9 cellular contexts compared by ENCODE assay signal in the genomic region with DNA sequence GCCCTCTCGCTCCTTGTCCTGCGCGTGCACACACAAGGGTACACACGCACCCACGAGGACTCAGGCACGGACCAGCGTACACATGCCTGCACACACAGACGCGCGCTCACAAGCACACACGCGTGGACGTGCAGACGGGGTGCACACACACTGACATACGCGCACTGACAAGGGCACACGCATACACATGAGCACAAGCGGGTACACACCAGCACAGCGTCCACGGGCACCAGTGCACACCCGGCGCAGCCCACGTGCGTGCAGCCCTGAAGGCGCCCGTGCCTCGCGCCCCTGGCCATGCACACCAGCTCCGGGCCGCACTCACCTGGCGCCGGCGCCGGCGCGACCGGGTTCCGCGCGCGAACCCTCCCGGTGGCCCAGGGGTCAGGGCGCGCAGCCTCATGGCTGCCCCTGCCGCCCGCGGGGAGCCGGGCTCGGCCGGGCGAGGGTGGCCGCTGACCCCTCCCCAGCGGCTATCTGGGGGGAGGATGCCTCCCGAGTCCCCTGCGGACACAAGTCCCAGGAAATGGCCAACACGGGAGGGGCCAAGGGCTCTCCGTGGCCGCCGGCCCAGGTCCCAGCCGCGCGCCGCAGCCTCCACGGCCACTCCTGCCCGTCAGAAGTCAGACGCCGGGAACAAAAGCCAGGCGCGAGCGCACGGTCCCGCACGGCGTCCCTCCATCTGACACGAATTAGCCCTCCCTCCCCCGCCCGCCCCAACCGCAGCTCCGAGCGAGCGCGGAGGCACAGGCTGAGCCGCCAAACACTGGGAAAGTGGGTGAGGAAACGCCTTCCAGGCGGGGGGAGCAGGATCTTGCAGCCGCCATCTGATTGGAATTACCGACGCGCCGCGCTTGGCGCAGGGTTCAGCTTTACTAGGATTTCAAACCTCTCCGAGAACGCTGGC. TPM values are rescaled to one million over a fixed set of nuclear protein-coding genes. Genes with fewer than 3 reads are reported as not detected.
A peak's percentile ranks its signal among the peaks of the same experiment; 100 is the strongest.
DNase-seq lines count a peak whose midpoint lies in the region; ATAC-seq and TF ChIP-seq lines count a peak whose summit lies in the region.
"Had no signal": no experiment of that assay in that cellular context is flagged by ENCODE, and none has a peak within 500 bp of the region (broad histone marks: within the 10 kb centered on the region; RNA-seq: fewer than 3 reads in every experiment).

No MANE protein-coding gene starts in this region.

- ATAC-seq in body of pancreas, result peak; percentile 63
- ATAC-seq in gastrocnemius medialis, result peak; percentile 27 to 60
- ATAC-seq in GM21367 (IDR thresholded peaks at IDR 0.05; ENCODE audit: unreplicated experiment), result no peak
- ATAC-seq in GM18505 (IDR thresholded peaks at IDR 0.05; ENCODE audit: unreplicated experiment), result no peak

- no TSS peak for BruUV-seq in OCI-LY7 (replicated peaks; lab: Mats Ljungman, UMichigan)

- intact Hi-C loops in body of pancreas (cut with DNase I), result no loop called here
- intact Hi-C loops in gastrocnemius medialis (cut with DNase I; ENCODE audit: low total_unique reads), result loop anchor here (5.0 kb wide), 2 partner anchors 45 to 55 kb away; a partner anchor contains a TSS
- intact Hi-C loops in OCI-LY7 (cut with micrococcal nuclease; ENCODE audit: unreplicated experiment), result no loop called here

- WGBS in body of pancreas, 2 donors, result 34 to 61% methylated on average over 36 to 91 of the region's 94 CpGs

- peak overlapping the region; percentile 12 for H3K9ac ChIP-seq in iPS-18a (ENCODE audit: low read length)

- CTCF ChIA-PET in OCI-LY7 (lab: Charles Lee; ENCODE audit: unreplicated experiment), result no interaction called here

- H3K27me3 ChIP-seq in body of pancreas (no peaks in the 10 kb centered on the region), iPS-18a (ENCODE audit: control insufficient read depth, insufficient read depth, low read length) (peaks cover 41% of the 10 kb centered on the region), gastrocnemius medialis (no peaks in the 10 kb centered on the region)

- H3K27ac ChIP-seq in body of pancreas, result peak overlapping the region in 2 of 4 donors; percentile 4 to 10
- no peak overlapping the region for H3K27ac ChIP-seq in iPS-18a (ENCODE audit: low read length)
- H3K27ac ChIP-seq in gastrocnemius medialis, result peak overlapping the region in 2 of 4 donors; percentile 46 to 55
- H3K27ac ChIP-seq in OCI-LY7 (ENCODE audit: low read depth, low read length, poor library complexity, severe bottlenecking), result no peak overlapping the region

- peaks cover 23% of the 10 kb centered on the region for H3K4me1 ChIP-seq in body of pancreas
- H3K4me1 ChIP-seq in iPS-18a (ENCODE audit: control insufficient read depth, low read depth, low read length), result peaks cover 45% of the 10 kb centered on the region
- peaks cover 25 to 26% of the 10 kb centered on the region in 2 donors for H3K4me1 ChIP-seq in gastrocnemius medialis
- no peaks in the 10 kb centered on the region for H3K4me1 ChIP-seq in OCI-LY7 (ENCODE audit: insufficient read depth, low read length, poor library complexity, severe bottlenecking)

- no peak for TF ChIP-seq CTCF in body of pancreas (IDR thresholded peaks at IDR 0.05)
- no peak for TF ChIP-seq CTCF in gastrocnemius medialis (IDR thresholded peaks at IDR 0.05 in 4 of 5, conservative IDR thresholded peaks at IDR 0.05 in 1 of 5)
- no peak for TF ChIP-seq CTCF in OCI-LY7 (conservative IDR thresholded peaks at IDR 0.05; ENCODE audit: low read length)

- POLR2A ChIA-PET in OCI-LY7 (lab: Charles Lee), result no interaction called here

- no peak for TF ChIP-seq POLR2A in body of pancreas (IDR thresholded peaks at IDR 0.05)
- no peak for TF ChIP-seq POLR2A in gastrocnemius medialis (IDR thresholded peaks at IDR 0.05)
- TF ChIP-seq POLR2A in GM18505 (IDR thresholded peaks at IDR 0.05; ENCODE audit: borderline replicate concordance, extremely low read depth, insufficient read depth, insufficient read length), result no peak

- H3K4me3 ChIP-seq in body of pancreas (no peak overlapping the region), iPS-18a (ENCODE audit: low read length) (peak overlapping the region; percentile 57), gastrocnemius medialis (peak overlapping the region; percentile 53 to 60 (median 56)), OCI-LY7 (ENCODE audit: low read depth, low read length, poor library complexity, severe bottlenecking) (no peak overlapping the region)

- in situ Hi-C loops in gastrocnemius medialis (cut with MboI; ENCODE audit: low sequenced_read_pairs in 4 of 4), result no loop called here

- H3K79me2 ChIP-seq in OCI-LY7 (ENCODE audit: insufficient read depth, low read depth, low read length), result no peaks in the 10 kb centered on the region

- no peaks in the 10 kb centered on the region for H4K20me1 ChIP-seq in OCI-LY7 (ENCODE audit: insufficient read depth, low read length)

- H3K36me3 ChIP-seq in body of pancreas (replicated peaks in 1 of 2; ENCODE audit: insufficient read depth in 1 of 2, low read depth in 2 of 2) (no peaks in the 10 kb centered on the region), iPS-18a (ENCODE audit: control insufficient read depth, low read depth, low read length) (no peaks in the 10 kb centered on the region), gastrocnemius medialis (no peaks in the 10 kb centered on the region), OCI-LY7 (ENCODE audit: insufficient read depth, low read length) (no peaks in the 10 kb centered on the region)

- H2AFZ ChIP-seq in OCI-LY7 (ENCODE audit: low read length), result no peak overlapping the region

- no peaks in the 10 kb centered on the region for H3K9me2 ChIP-seq in OCI-LY7 (ENCODE audit: insufficient read depth, low read length)

- peak; percentile 93 for DNase-seq in GM03348 (ENCODE audit: low spot score)
- peak; percentile 42 to 65 (median 52) for DNase-seq in body of pancreas
- peak in 1 of 2 donors; percentile 43 for DNase-seq in gastrocnemius medialis
- no peak for DNase-seq in OCI-LY7 (ENCODE audit: low spot score)
- DNase-seq in activated T-cell treated with anti-CD3 and anti-CD28 coated beads for 4 hours, result no peak
- DNase-seq: activated CD4-positive, alpha-beta T cell treated with anti-CD3 and anti-CD28 coated beads, Interleukin-2, amount 50 U/mL, for 48 hours had no signal

- H3K4me2 ChIP-seq in OCI-LY7 (ENCODE audit: low read length), result no peak overlapping the region

- H3K9me3 ChIP-seq in body of pancreas (no peaks in the 10 kb centered on the region), iPS-18a (ENCODE audit: control insufficient read depth, low read depth, low read length) (no peaks in the 10 kb centered on the region), gastrocnemius medialis (no peaks in the 10 kb centered on the region), OCI-LY7 (ENCODE audit: low read length) (peaks cover 7% of the 10 kb centered on the region; the same call in 1 of the 2 replicates)

RNA-seq across cellular contexts. Expression of a gene that starts 45.0 kb away (rescaled TPM):
- total RNA-seq in body of pancreas, result 100 to 1,000 TPM; 100 to 265 TPM
- 10 to 100 TPM; 39.4 to 64.3 (median 50.5) TPM for total RNA-seq in gastrocnemius medialis
- 8.3 and 9.5 TPM in 2 replicates for total RNA-seq in OCI-LY7 (2014; rRNA removed; shearing (Covaris generic))
- total RNA-seq in OCI-LY7 (2022), result 36.5 and 42.1 TPM in 2 replicates

Comparison
In these comparisons a context has a peak if more than half of its experiments do, and no peak if none do; other contexts are left out.
1. DNase-seq: peak in GM03348 (single experiment) and body of pancreas (4 of 4); none in OCI-LY7 (single experiment) and activated T-cell treated with anti-CD3 and anti-CD28 coated beads for 4 hours (single experiment).
2. ATAC-seq: peak in body of pancreas (single experiment) and gastrocnemius medialis (2 of 2); none in GM21367 (single experiment) and GM18505 (single experiment).
3. H3K4me3 ChIP-seq: peak in iPS-18a (single experiment) and gastrocnemius medialis (4 of 4); none in body of pancreas (0 of 2) and OCI-LY7 (single experiment).